Comparison of ENCODE assay signal across 23 cellular contexts in the genomic region with DNA sequence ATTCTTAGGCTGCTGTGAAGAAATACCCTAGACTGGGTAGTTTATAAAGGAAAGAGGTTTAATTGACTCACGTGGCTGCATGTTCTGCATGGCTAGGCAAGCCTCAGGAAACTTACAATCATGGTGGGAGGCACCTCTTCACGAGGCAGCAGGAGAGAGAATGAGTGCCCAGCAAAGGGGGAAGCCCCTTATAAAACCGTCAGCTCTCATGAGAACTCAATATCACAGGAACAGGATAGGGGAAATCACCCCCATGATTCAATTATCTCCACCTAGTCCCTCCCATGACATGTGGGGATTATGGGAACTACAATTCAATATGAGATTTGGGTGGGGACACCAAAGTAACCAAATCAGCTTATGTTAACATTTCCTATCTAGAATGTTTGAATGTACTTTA.
"Had no signal": no experiment of that assay in that cellular context is flagged by ENCODE, and none has a peak within 500 bp of the region (broad histone marks: within the 10 kb centered on the region; RNA-seq: fewer than 3 reads in every experiment).

No MANE protein-coding gene starts in this region.

- H3K27me3 Mint-ChIP-seq: IgD-negative memory B cell had no signal

- H3K36me3 Mint-ChIP-seq: IgD-negative memory B cell had no signal

- DNase-seq: Kasumi-1, MM.1S, NCI-H1092 treated with DMSO at 0.1 percent for 48 hours, NCI-H1436, NCI-H187, NCI-H2029, NCI-H2081 treated with DMSO at 0.1 percent for 48 hours, NCI-H2171, NCI-H226, NCI-H446, NCI-H510A, NCI-H524 treated with DMSO at 0.1 percent for 48 hours, NCI-H69, NCI-H774, Right ventricle myocardium superior, RPMI8226, SIG-M5, SK-N-SH, SW 1271 had no signal

- FAIRE-seq: HTR-8/SVneo, K562, RCC 7860 had no signal

- H3K27ac Mint-ChIP-seq: IgD-negative memory B cell had no signal

- ATAC-seq: K562 had no signal

- H3K4me1 Mint-ChIP-seq: IgD-negative memory B cell had no signal

- H3K9me3 Mint-ChIP-seq: IgD-negative memory B cell had no signal

- H3K4me3 Mint-ChIP-seq: IgD-negative memory B cell had no signal
